12 cellular contexts compared by ENCODE assay signal in the genomic region with DNA sequence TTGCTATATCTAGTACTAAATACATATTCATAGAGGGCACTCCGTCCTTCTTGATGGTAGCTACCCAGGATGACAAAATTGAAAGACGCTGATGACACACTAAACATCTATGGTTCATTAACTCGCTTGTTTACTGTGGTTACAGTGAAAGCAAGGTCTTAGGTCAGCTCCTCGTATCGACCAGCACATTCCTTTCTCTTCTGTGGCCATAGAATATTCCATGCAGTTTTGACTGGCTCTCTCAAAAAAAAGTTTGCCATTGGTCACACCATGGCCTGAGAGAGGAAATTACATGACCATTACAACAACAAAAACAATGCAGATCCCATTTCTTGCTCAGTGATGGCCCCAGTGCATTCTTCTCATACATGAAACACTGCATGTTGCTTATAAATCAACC.
DNase-seq lines count a peak whose midpoint lies in the region; ATAC-seq and TF ChIP-seq lines count a peak whose summit lies in the region.
"Had no signal": no experiment of that assay in that cellular context is flagged by ENCODE, and none has a peak within 500 bp of the region (broad histone marks: within the 10 kb centered on the region; RNA-seq: fewer than 3 reads in every experiment).

No MANE protein-coding gene starts in this region.

- peaks cover 0 to 2% (median 0%) of the 10 kb centered on the region in 3 donors for H3K27me3 Mint-ChIP-seq in immature natural killer cell (ENCODE audit: low read depth in 3 of 3)

- ATAC-seq in GM18498 (IDR thresholded peaks at IDR 0.05; ENCODE audit: unreplicated experiment), result peak; percentile 72
- peak; percentile 76 for ATAC-seq in GM21529 (IDR thresholded peaks at IDR 0.05; ENCODE audit: unreplicated experiment)
- peak; percentile 86 for ATAC-seq in HG03175 (IDR thresholded peaks at IDR 0.05; ENCODE audit: unreplicated experiment)

- no peak overlapping the region for H3K4me3 Mint-ChIP-seq in immature natural killer cell

- peaks cover 0 to 5% (median 0%) of the 10 kb centered on the region in 6 donors for H3K9me3 Mint-ChIP-seq in immature natural killer cell

- TF ChIP-seq CTCF in epithelial cell of proximal tubule (conservative IDR thresholded peaks at IDR 0.05; ENCODE audit: low read depth, low read length), result no peak

- no peaks in the 10 kb centered on the region for H3K36me3 Mint-ChIP-seq in immature natural killer cell

- H3K27ac Mint-ChIP-seq in immature natural killer cell, result no peak overlapping the region

- no peaks in the 10 kb centered on the region for H3K4me1 Mint-ChIP-seq in immature natural killer cell

- DNase-seq in epithelial cell of proximal tubule (ENCODE audit: low read depth) (peak; percentile 44), immature natural killer cell (no peak), activated gamma-delta T cell (lab: John Stamatoyannopoulos, UW) (no peak), Ammon's horn (ENCODE audit: low spot score) (no peak)
- DNase-seq in activated CD4-positive, CD25-positive, alpha-beta regulatory T cell treated with anti-CD3 and anti-CD28 coated beads, Interleukin-2, amount 50 U/mL, for 72 hours, result no peak
- DNase-seq: BE2C; effector CD4-positive, alpha-beta T cell; NCI-H1092 treated with DMSO at 0.1 percent for 48 hours had no signal

- H3K4me3 ChIP-seq in epithelial cell of proximal tubule (ENCODE audit: low read depth, low read length), result no peak overlapping the region
- H3K4me3 ChIP-seq: SJSA1 had no signal
